In the genomic region with DNA sequence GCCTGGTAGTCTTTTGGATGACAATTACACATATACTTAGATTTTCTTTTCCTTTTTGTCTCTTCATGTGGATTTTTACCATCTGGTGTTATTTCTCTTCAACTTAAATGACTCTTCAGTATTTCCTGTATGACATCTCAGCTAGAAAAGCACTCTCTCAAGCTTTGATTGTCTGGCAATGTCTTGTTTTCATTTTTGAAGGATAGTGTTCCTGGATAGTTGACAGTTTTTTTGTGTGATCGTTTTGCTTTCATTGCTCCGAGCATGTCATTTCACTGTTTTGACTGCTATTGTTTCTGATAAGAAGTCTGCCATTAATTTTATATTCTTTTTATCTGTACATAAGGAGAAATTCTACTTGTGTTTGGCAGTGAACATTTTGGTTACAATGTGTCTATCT, we compare ENCODE assay signal across 38 cellular contexts.
"Had no signal": no experiment of that assay in that cellular context is flagged by ENCODE, and none has a peak within 500 bp of the region (broad histone marks: within the 10 kb centered on the region; RNA-seq: fewer than 3 reads in every experiment).

No MANE protein-coding gene starts in this region.

- H3K9me3 ChIP-seq: adrenal gland, ascending aorta, body of pancreas, breast epithelium had no signal

- ATAC-seq: activated naive CD4-positive, alpha-beta T cell treated with anti-CD3 and anti-CD28 coated beads, Interleukin-2, amount 50 U/mL, for 72 hours; activated naive CD8-positive, alpha-beta T cell treated with anti-CD3 and anti-CD28 coated beads, Interleukin-2, amount 50 U/mL, for 24 hours; activated T-cell treated with anti-CD3 and anti-CD28 coated beads, Interleukin-2, amount 50 U/mL, for 4 hours; activated T-cell treated with anti-CD3 and anti-CD28 coated beads, Interleukin-2, amount 50 U/mL, for 72 hours; activated T-helper 17 cell treated with anti-CD3 and anti-CD28 coated beads, Interleukin-2, amount 50 U/mL, for 72 hours; body of pancreas had no signal

- H3K4me3 Mint-ChIP-seq: activated naive CD4-positive, alpha-beta T cell treated with anti-CD3 and anti-CD28 coated beads for 36 hours; activated naive CD4-positive, alpha-beta T cell treated with anti-CD3 and anti-CD28 coated beads, Interleukin-2, amount 10 ng/mL, durations not matched to agents 7 days and 5 days; activated naive CD4-positive, alpha-beta T cell treated with anti-CD3 and anti-CD28 coated beads, Interleukin-2, amount 50 U/mL, for 24 hours; activated naive CD8-positive, alpha-beta T cell; activated naive CD8-positive, alpha-beta T cell treated with anti-CD3 and anti-CD28 coated beads for 36 hours; activated naive CD8-positive, alpha-beta T cell treated with anti-CD3 and anti-CD28 coated beads, Interleukin-2, amount 10 ng/mL, durations not matched to agents 7 days and 5 days; activated naive CD8-positive, alpha-beta T cell treated with anti-CD3 and anti-CD28 coated beads, Interleukin-2, amount 50 U/mL, for 24 hours; activated T-cell treated with anti-CD3 and anti-CD28 coated beads, Interleukin-2, amount 50 U/mL, for 24 hours; activated T-cell treated with anti-CD3 and anti-CD28 coated beads, Interleukin-2, amount 50 U/mL, for 4 hours; activated T-cell treated with anti-CD3 and anti-CD28 coated beads, Interleukin-2, amount 50 U/mL, for 72 hours; activated T-helper 1 cell treated with anti-CD3 and anti-CD28 coated beads, Interleukin-12 subunit alpha, Interleukin-12 subunit beta, Interleukin-2, Interleukin-4 antibody, amounts not matched to agents 30 ng/mL and 10 ng/mL and 1 ng/mL, durations not matched to agents 14 hours and 24 hours and 36 hours; activated T-helper 17 cell treated with anti-CD3 and anti-CD28 coated beads, Interleukin-2, amount 50 U/mL, for 72 hours; brain; central memory CD8-positive, alpha-beta T cell had no signal

- H3K36me3 Mint-ChIP-seq: activated naive CD4-positive, alpha-beta T cell treated with anti-CD3 and anti-CD28 coated beads, Interleukin-2, amount 10 ng/mL, durations not matched to agents 7 days and 5 days; activated naive CD4-positive, alpha-beta T cell treated with anti-CD3 and anti-CD28 coated beads, Interleukin-2, amount 50 U/mL, for 24 hours; activated naive CD4-positive, alpha-beta T cell treated with anti-CD3 and anti-CD28 coated beads, Interleukin-2, amount 50 U/mL, for 72 hours; activated naive CD8-positive, alpha-beta T cell; activated naive CD8-positive, alpha-beta T cell treated with anti-CD3 and anti-CD28 coated beads for 36 hours; activated naive CD8-positive, alpha-beta T cell treated with anti-CD3 and anti-CD28 coated beads, Interleukin-2, amount 10 ng/mL, durations not matched to agents 7 days and 5 days had no signal

- H3K9me3 Mint-ChIP-seq: activated naive CD4-positive, alpha-beta T cell treated with anti-CD3 and anti-CD28 coated beads for 36 hours; activated naive CD4-positive, alpha-beta T cell treated with anti-CD3 and anti-CD28 coated beads, Interleukin-2, amount 10 ng/mL, durations not matched to agents 7 days and 5 days; activated T-helper 1 cell treated with anti-CD3 and anti-CD28 coated beads, Interleukin-12 subunit alpha, Interleukin-12 subunit beta, Interleukin-2, Interleukin-4 antibody, amounts not matched to agents 30 ng/mL and 10 ng/mL and 1 ng/mL, durations not matched to agents 14 hours and 24 hours and 36 hours; activated T-helper 17 cell treated with anti-CD3 and anti-CD28 coated beads, Interleukin-2, amount 50 U/mL, for 72 hours; activated T-helper 2 cell treated with anti-CD3 and anti-CD28 coated beads, Interferon-gamma antibody, Interleukin-2, Interleukin-4, amounts not matched to agents 10 μg/mL and 5 μg/mL and 100 μg/mL, durations not matched to agents 14 hours and 24 hours and 36 hours had no signal

- H3K27me3 Mint-ChIP-seq: activated naive CD4-positive, alpha-beta T cell treated with anti-CD3 and anti-CD28 coated beads, Interleukin-2, amount 10 ng/mL, durations not matched to agents 7 days and 5 days had no signal

- H3K4me1 ChIP-seq: adrenal gland, ascending aorta, body of pancreas, breast epithelium had no signal

- H3K27ac ChIP-seq: adrenal gland, ascending aorta, body of pancreas, brain microvascular endothelial cell, breast epithelium, cardiac muscle cell had no signal

- H3K36me3 ChIP-seq: adrenal gland, ascending aorta, brain microvascular endothelial cell, breast epithelium, cardiac muscle cell had no signal

- H3K27me3 ChIP-seq: adrenal gland, ascending aorta, body of pancreas, brain microvascular endothelial cell, breast epithelium, cardiac muscle cell had no signal

- DNase-seq: activated effector memory CD4-positive, alpha-beta T cell treated with anti-CD3 and anti-CD28 coated beads, Interleukin-2, amount 50 U/mL, for 16 hours; activated effector memory CD4-positive, alpha-beta T cell treated with Interleukin-2 at 50 U/mL for 16 hours; activated gamma-delta T cell; activated gamma-delta T cell treated with Interleukin-2 at 50 U/mL for 16 hours; activated naive CD4-positive, alpha-beta T cell; activated naive CD4-positive, alpha-beta T cell treated with anti-CD3 and anti-CD28 coated beads for 36 hours; activated naive CD4-positive, alpha-beta T cell treated with anti-CD3 and anti-CD28 coated beads, Interleukin-2, amount 10 ng/mL, durations not matched to agents 7 days and 5 days; activated naive CD4-positive, alpha-beta T cell treated with anti-CD3 and anti-CD28 coated beads, Interleukin-2, amount 50 U/mL, for 16 hours; activated naive CD4-positive, alpha-beta T cell treated with Interleukin-2 at 50 U/mL for 16 hours; activated naive CD8-positive, alpha-beta T cell treated with anti-CD3 and anti-CD28 coated beads for 36 hours; activated naive CD8-positive, alpha-beta T cell treated with anti-CD3 and anti-CD28 coated beads, Interleukin-2, amount 10 ng/mL, durations not matched to agents 7 days and 5 days; activated naive CD8-positive, alpha-beta T cell treated with anti-CD3 and anti-CD28 coated beads, Interleukin-2, amount 50 U/mL, for 24 hours; activated T-cell treated with anti-CD3 and anti-CD28 coated beads, Interleukin-2, amount 50 U/mL, for 1 hour; activated T-cell treated with anti-CD3 and anti-CD28 coated beads, Interleukin-2, amount 50 U/mL, for 24 hours; activated T-cell treated with anti-CD3 and anti-CD28 coated beads, Interleukin-2, amount 50 U/mL, for 4 hours; activated T-cell treated with anti-CD3 and anti-CD28 coated beads, Interleukin-2, amount 50 U/mL, for 48 hours; activated T-cell treated with anti-CD3 and anti-CD28 coated beads, Interleukin-2, amount 50 U/mL, for 72 hours; adrenal gland; amniotic stem cell; amygdala; anterior cingulate cortex; aorta; body of pancreas; brain microvascular endothelial cell; caudate nucleus; central memory CD4-positive, alpha-beta T cell; cerebellar nuclear complex had no signal

- H3K27ac Mint-ChIP-seq: activated naive CD4-positive, alpha-beta T cell treated with anti-CD3 and anti-CD28 coated beads for 36 hours; activated naive CD4-positive, alpha-beta T cell treated with anti-CD3 and anti-CD28 coated beads, Interleukin-2, amount 10 ng/mL, durations not matched to agents 7 days and 5 days; activated naive CD4-positive, alpha-beta T cell treated with anti-CD3 and anti-CD28 coated beads, Interleukin-2, amount 50 U/mL, for 24 hours; activated naive CD4-positive, alpha-beta T cell treated with anti-CD3 and anti-CD28 coated beads, Interleukin-2, amount 50 U/mL, for 72 hours; activated naive CD8-positive, alpha-beta T cell; activated naive CD8-positive, alpha-beta T cell treated with anti-CD3 and anti-CD28 coated beads for 36 hours; activated naive CD8-positive, alpha-beta T cell treated with anti-CD3 and anti-CD28 coated beads, Interleukin-2, amount 10 ng/mL, durations not matched to agents 7 days and 5 days; activated naive CD8-positive, alpha-beta T cell treated with anti-CD3 and anti-CD28 coated beads, Interleukin-2, amount 50 U/mL, for 24 hours; activated T-cell treated with anti-CD3 and anti-CD28 coated beads, Interleukin-2, amount 50 U/mL, for 24 hours; activated T-cell treated with anti-CD3 and anti-CD28 coated beads, Interleukin-2, amount 50 U/mL, for 72 hours; activated T-helper 1 cell treated with anti-CD3 and anti-CD28 coated beads, Interleukin-12 subunit alpha, Interleukin-12 subunit beta, Interleukin-2, Interleukin-4 antibody, amounts not matched to agents 30 ng/mL and 10 ng/mL and 1 ng/mL, durations not matched to agents 14 hours and 24 hours and 36 hours; activated T-helper 17 cell treated with anti-CD3 and anti-CD28 coated beads, Interleukin-2, amount 50 U/mL, for 72 hours; activated T-helper 2 cell treated with anti-CD3 and anti-CD28 coated beads, Interferon-gamma antibody, Interleukin-2, Interleukin-4, amounts not matched to agents 10 μg/mL and 5 μg/mL and 100 μg/mL, durations not matched to agents 14 hours and 24 hours and 36 hours had no signal

- H3K4me3 ChIP-seq: adrenal gland, ascending aorta, body of pancreas, breast epithelium, cardiac muscle cell had no signal

- H3K4me1 Mint-ChIP-seq: activated naive CD4-positive, alpha-beta T cell treated with anti-CD3 and anti-CD28 coated beads, Interleukin-2, amount 10 ng/mL, durations not matched to agents 7 days and 5 days; activated naive CD4-positive, alpha-beta T cell treated with anti-CD3 and anti-CD28 coated beads, Interleukin-2, amount 50 U/mL, for 24 hours; activated naive CD8-positive, alpha-beta T cell treated with anti-CD3 and anti-CD28 coated beads for 36 hours; activated naive CD8-positive, alpha-beta T cell treated with anti-CD3 and anti-CD28 coated beads, Interleukin-2, amount 10 ng/mL, durations not matched to agents 7 days and 5 days; activated naive CD8-positive, alpha-beta T cell treated with anti-CD3 and anti-CD28 coated beads, Interleukin-2, amount 50 U/mL, for 24 hours; activated T-helper 17 cell treated with anti-CD3 and anti-CD28 coated beads, Interleukin-2, amount 50 U/mL, for 72 hours; central memory CD8-positive, alpha-beta T cell had no signal
